In genomic region chr17:63838586-63839184, GRCh38 we compare ENCODE assay signal across 8 cellular contexts. TPM values are rescaled to one million over a fixed set of nuclear protein-coding genes. Genes with fewer than 3 reads are reported as not detected.
DNase-seq lines count a peak whose midpoint lies in the region; ATAC-seq and TF ChIP-seq lines count a peak whose summit lies in the region.

No MANE protein-coding gene starts in this region.

- no peak for TF ChIP-seq CTCF in activated B cell treated with CpG ODN at 0.5 μM for 24 hours (IDR thresholded peaks at IDR 0.05)

- peaks cover 58% of the 10 kb centered on the region for H3K4me1 Mint-ChIP-seq in activated B cell treated with CpG ODN at 0.5 μM for 24 hours

- POLR2A ChIA-PET in activated B cell treated with CpG ODN at 0.5 μM for 24 hours (lab: Charles Lee): interaction anchor here (0.7 to 8.3 kb wide), 4 partner anchors 11 to 287 kb away, joined by 8 to 112 read pairs (median 44); partner anchors contain the start of genes CCDC47, DDX42, FTSJ3 and PSMC5

- H3K36me3 Mint-ChIP-seq in activated B cell treated with CpG ODN at 0.5 μM for 24 hours (ENCODE audit: low read depth): peaks cover 36% of the 10 kb centered on the region

- no peaks in the 10 kb centered on the region for H3K27me3 Mint-ChIP-seq in activated B cell treated with CpG ODN at 0.5 μM for 24 hours

- DNase-seq in NCI-H345 (lab: John Stamatoyannopoulos, UW) (peak; percentile 17), NCI-H345 treated with DMSO at 0.1 percent for 48 hours (lab: John Stamatoyannopoulos, UW; ENCODE audit: unreplicated experiment) (no peak), activated B cell treated with CpG ODN at 0.5 μM for 24 hours (no peak), globus pallidus (ENCODE audit: low spot score) (peak; percentile 91), posterior cingulate gyrus (peak; percentile 79 to 98 (median 91)), SW 1271 (lab: John Stamatoyannopoulos, UW) (no peak), amniotic stem cell (lab: John Stamatoyannopoulos, UW) (no peak)

- H3K9me3 Mint-ChIP-seq in activated B cell treated with CpG ODN at 0.5 μM for 24 hours: no peaks in the 10 kb centered on the region

- CTCF ChIA-PET in activated B cell treated with CpG ODN at 0.5 μM for 24 hours (lab: Charles Lee): interaction anchor here (0.9 kb wide), 1 partner anchor 10 kb away, joined by 5 read pairs; no protein-coding TSS in a partner anchor

- H3K27ac Mint-ChIP-seq in activated B cell treated with CpG ODN at 0.5 μM for 24 hours: peak overlapping the region; percentile 59

- H3K4me3 Mint-ChIP-seq in activated B cell treated with CpG ODN at 0.5 μM for 24 hours: no peak overlapping the region

- intact Hi-C loops in activated B cell treated with CpG ODN at 0.5 μM for 24 hours (cut with micrococcal nuclease): no loop called here
- intact Hi-C loops in posterior cingulate gyrus (cut with DNase I): no loop called here

- ATAC-seq in activated B cell treated with CpG ODN at 0.5 μM for 24 hours (ENCODE audit: low read depth): no peak
- ATAC-seq in GM18907 (IDR thresholded peaks at IDR 0.05; ENCODE audit: unreplicated experiment): no peak

RNA-seq across cellular contexts. Expression of gene SMARCD2, which starts 3.8 kb away (rescaled TPM):
- total RNA-seq in activated B cell treated with CpG ODN at 0.5 μM for 24 hours: 114 and 117 TPM in 2 replicates

RNA-seq across cellular contexts. Expression of gene FTSJ3, which starts 11.2 kb away (rescaled TPM):
- 82.0 and 85.1 TPM in 2 replicates for total RNA-seq in activated B cell treated with CpG ODN at 0.5 μM for 24 hours

RNA-seq across cellular contexts. Expression of gene PSMC5, which starts 11.5 kb away (rescaled TPM):
- 157 TPM in 2 replicates for total RNA-seq in activated B cell treated with CpG ODN at 0.5 μM for 24 hours

RNA-seq across cellular contexts. Expression of gene CSH2, which starts 34.8 kb away (rescaled TPM):
- total RNA-seq in activated B cell treated with CpG ODN at 0.5 μM for 24 hours: not detected in 2 replicates

RNA-seq across cellular contexts. Expression of gene GH2, which starts 43.1 kb away (rescaled TPM):
- total RNA-seq in activated B cell treated with CpG ODN at 0.5 μM for 24 hours: not detected in 2 replicates

Comparison
In these comparisons a context has a peak if more than half of its experiments do, and no peak if none do; other contexts are left out.
1. DNase-seq: peak in NCI-H345 (single experiment), globus pallidus (single experiment) and posterior cingulate gyrus (10 of 10); none in NCI-H345 treated with DMSO at 0.1 percent for 48 hours (single experiment), activated B cell treated with CpG ODN at 0.5 μM for 24 hours (single experiment), SW 1271 (0 of 2) and amniotic stem cell (single experiment).